2 cellular contexts compared by ENCODE assay signal in the genomic region with DNA sequence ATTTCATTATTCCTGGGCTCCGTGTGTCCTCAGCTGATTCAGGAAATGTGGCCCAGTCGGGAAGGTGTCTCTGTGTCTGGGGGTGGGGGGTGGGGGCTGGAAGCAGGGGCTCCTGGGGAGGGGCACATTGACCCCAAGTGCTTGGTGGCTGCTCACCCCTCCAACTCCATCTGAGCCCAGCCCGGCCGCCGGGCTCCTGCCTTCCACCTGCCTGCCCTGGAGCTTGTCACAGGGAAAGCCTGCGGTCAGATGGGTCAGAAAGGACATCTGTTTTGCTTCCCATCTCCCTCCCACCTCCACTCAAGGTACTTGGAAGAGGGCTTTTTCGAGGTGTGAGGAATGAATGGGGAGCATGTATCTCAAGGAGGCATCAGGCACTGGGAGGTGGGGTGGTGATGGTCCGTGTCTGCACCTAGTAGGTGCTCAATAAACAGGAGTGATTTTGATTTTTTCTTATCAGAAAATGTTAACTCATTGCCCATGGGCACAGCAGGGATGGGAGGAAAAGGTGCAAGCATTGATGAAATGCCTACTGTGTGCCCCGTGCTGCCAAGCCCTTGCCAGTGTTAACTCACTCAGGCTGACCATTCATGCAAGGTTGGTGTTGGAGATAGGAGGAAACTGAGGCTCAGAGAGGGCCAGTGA.
TF ChIP-seq lines count a peak whose summit lies in the region.

No MANE protein-coding gene starts in this region.

TF ChIP-seq in H1, 55 proteins besides CTCF, POLR2A, EP300 and RAD21:
- TF ChIP-seq SP2 (IDR thresholded peaks at IDR 0.05; ENCODE audit: low read length) (no peak), KDM5A (IDR thresholded peaks at IDR 0.05; ENCODE audit: low read length) (no peak), SIN3A (conservative IDR thresholded peaks at IDR 0.05 in 1 of 2, IDR thresholded peaks at IDR 0.05 in 1 of 2; ENCODE audit: low read depth in 1 of 2, low read length in 2 of 2) (no peak), YY1 (IDR thresholded peaks at IDR 0.05; ENCODE audit: low read depth, low read length) (no peak), KDM1A (IDR thresholded peaks at IDR 0.05; ENCODE audit: borderline replicate concordance, low read length) (no peak), SP4 (IDR thresholded peaks at IDR 0.05; ENCODE audit: low read length) (no peak), JUND (IDR thresholded peaks at IDR 0.05; ENCODE audit: low read length) (no peak), SIRT6 (IDR thresholded peaks at IDR 0.05; ENCODE audit: low read length) (no peak), EGR1 (IDR thresholded peaks at IDR 0.05; ENCODE audit: borderline replicate concordance, low read depth, low read length) (no peak), HDAC2 (IDR thresholded peaks at IDR 0.05; ENCODE audit: borderline replicate concordance in 1 of 2, low read depth in 2 of 2, low read length in 2 of 2) (no peak), TAF1 (IDR thresholded peaks at IDR 0.05; ENCODE audit: low read depth, low read length) (no peak), TEAD4 (IDR thresholded peaks at IDR 0.05; ENCODE audit: low read depth, low read length) (no peak), CBX8 (IDR thresholded peaks at IDR 0.05; ENCODE audit: borderline replicate concordance, low read depth, low read length) (no peak), TAF7 (optimal IDR thresholded peaks at IDR 0.05; ENCODE audit: borderline replicate concordance, low read depth, low read length) (no peak), EZH2 (IDR thresholded peaks at IDR 0.05; ENCODE audit: low read depth, low read length, severe bottlenecking) (no peak), CHD1 (IDR thresholded peaks at IDR 0.05; ENCODE audit: low read depth, low read length) (no peak), CHD2 (IDR thresholded peaks at IDR 0.05; ENCODE audit: low read length) (no peak), POU5F1 (IDR thresholded peaks at IDR 0.05; ENCODE audit: low read depth, low read length) (no peak)

TF ChIP-seq in GM12891, 5 proteins besides CTCF, POLR2A, EP300 and RAD21:
- no peak for TF ChIP-seq PAX5 (IDR thresholded peaks at IDR 0.05; ENCODE audit: insufficient read depth, low read length, severe bottlenecking)
- TF ChIP-seq POU2F2 (IDR thresholded peaks at IDR 0.05; ENCODE audit: low read depth, low read length): no peak
- TF ChIP-seq POLR2AphosphoS5 (IDR thresholded peaks at IDR 0.05; ENCODE audit: low read depth, low read length): no peak
- TF ChIP-seq TAF1 (IDR thresholded peaks at IDR 0.05; ENCODE audit: low read depth, low read length): no peak
- TF ChIP-seq SPI1 (IDR thresholded peaks at IDR 0.05; ENCODE audit: low read depth, low read length): no peak
